Comparison of ENCODE assay signal across 8 cellular contexts in the genomic region with DNA sequence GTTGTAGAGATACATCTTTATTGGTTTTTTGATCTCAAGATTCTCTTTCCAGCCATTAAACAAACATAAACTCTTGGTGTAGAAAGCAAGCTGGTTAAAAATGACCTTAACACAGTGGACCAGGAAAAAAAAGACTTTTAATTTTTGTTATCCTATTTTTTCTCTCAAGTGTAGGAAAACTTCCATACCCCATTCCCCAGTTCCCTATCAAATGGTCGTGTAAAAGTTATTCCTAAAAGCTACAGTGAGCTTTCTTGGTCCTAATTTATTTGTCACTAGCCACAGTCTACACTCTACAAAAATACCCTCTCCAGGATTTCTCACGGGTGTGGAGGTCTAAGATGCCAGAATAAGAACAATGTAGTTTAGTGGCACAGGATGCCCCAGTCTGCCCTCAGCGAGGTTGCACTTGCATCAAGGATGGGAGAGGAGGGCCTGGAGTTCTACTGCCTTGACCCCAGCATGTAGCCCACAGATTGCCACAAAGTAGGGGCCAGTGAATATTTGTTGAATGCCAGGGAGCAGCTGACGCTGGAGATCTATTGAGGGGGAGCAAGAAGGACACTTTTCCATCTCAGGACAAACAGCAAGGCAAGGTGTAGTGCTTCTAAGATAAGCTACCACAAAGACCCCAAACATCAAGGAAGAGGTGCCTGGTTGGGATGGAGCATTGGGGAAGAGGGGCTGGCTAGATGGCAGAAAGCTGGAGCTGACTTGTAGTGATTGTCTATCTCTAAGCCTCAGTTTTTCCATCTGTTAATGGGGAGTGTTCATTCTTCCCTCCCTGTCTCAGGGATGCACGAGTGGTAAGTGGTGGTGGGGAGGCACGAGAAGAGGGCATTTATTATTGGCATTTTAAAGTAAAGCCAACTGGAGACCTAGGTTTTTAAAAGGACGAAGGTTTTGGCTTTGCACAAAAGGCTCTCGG. TPM values are rescaled to one million over a fixed set of nuclear protein-coding genes. Genes with fewer than 3 reads are reported as not detected.
A peak's percentile ranks its signal among the peaks of the same experiment; 100 is the strongest.
DNase-seq lines count a peak whose midpoint lies in the region; ATAC-seq and TF ChIP-seq lines count a peak whose summit lies in the region.

No MANE protein-coding gene starts in this region.

- WGBS in thyroid gland, 2 donors = 86% methylated on average over 8 of the region's 8 CpGs

- no peaks in the 10 kb centered on the region for H3K9me3 ChIP-seq in thyroid gland

- peaks cover 68% of the 10 kb centered on the region for H3K27me3 Mint-ChIP-seq in activated CD4-positive, alpha-beta T cell treated with anti-CD3 and anti-CD28 coated beads, Interleukin-2, amount 10 ng/mL, durations not matched to agents 7 days and 5 days
- H3K27me3 Mint-ChIP-seq in activated B cell treated with CpG ODN at 0.5 μM for 24 hours (peaks cover 44% of the 10 kb centered on the region), immature natural killer cell (ENCODE audit: low read depth in 3 of 3) (peaks cover 15 to 35% (median 17%) of the 10 kb centered on the region in 3 donors)

- POLR2A ChIA-PET in activated CD4-positive, alpha-beta T cell treated with anti-CD3 and anti-CD28 coated beads, Interleukin-2, amount 10 ng/mL, durations not matched to agents 7 days and 5 days (lab: Charles Lee) = no interaction called here
- POLR2A ChIA-PET in activated B cell treated with CpG ODN at 0.5 μM for 24 hours (lab: Charles Lee) = no interaction called here

- TF ChIP-seq POLR2A in thyroid gland (IDR thresholded peaks at IDR 0.05) = no peak

- H3K4me1 Mint-ChIP-seq in activated CD4-positive, alpha-beta T cell treated with anti-CD3 and anti-CD28 coated beads, Interleukin-2, amount 10 ng/mL, durations not matched to agents 7 days and 5 days = peaks cover 6% of the 10 kb centered on the region
- peaks cover 6% of the 10 kb centered on the region for H3K4me1 Mint-ChIP-seq in activated B cell treated with CpG ODN at 0.5 μM for 24 hours
- peaks cover 0 to 7% of the 10 kb centered on the region in 2 donors for H3K4me1 Mint-ChIP-seq in immature natural killer cell

- H3K4me3 ChIP-seq in skin epidermis = peak overlapping the region in 5 of 7 experiments; percentile 1 to 74 (median 51)
- H3K4me3 ChIP-seq in thyroid gland (replicated peaks in 1 of 3) = no peak overlapping the region

- H3K27ac ChIP-seq in skin epidermis = peak overlapping the region in 1 of 21 experiments; percentile 82
- no peak overlapping the region for H3K27ac ChIP-seq in thyroid gland

- TF ChIP-seq CTCF in activated B cell treated with CpG ODN at 0.5 μM for 24 hours (IDR thresholded peaks at IDR 0.05) (no peak), thyroid gland (IDR thresholded peaks at IDR 0.05) (no peak)

- no peak overlapping the region for H3K27ac Mint-ChIP-seq in activated CD4-positive, alpha-beta T cell treated with anti-CD3 and anti-CD28 coated beads, Interleukin-2, amount 10 ng/mL, durations not matched to agents 7 days and 5 days
- H3K27ac Mint-ChIP-seq in activated B cell treated with CpG ODN at 0.5 μM for 24 hours = no peak overlapping the region
- H3K27ac Mint-ChIP-seq in immature natural killer cell = no peak overlapping the region

- intact Hi-C loops in activated B cell treated with CpG ODN at 0.5 μM for 24 hours (cut with micrococcal nuclease) (loop anchor here (5.0 kb wide), 2 partner anchors 132 to 293 kb away; no protein-coding TSS in a partner anchor), thyroid gland (cut with DNase I) (loop anchor here (5.0 kb wide), 1 partner anchor 83 kb away; no protein-coding TSS in a partner anchor)

- peak overlapping the region; percentile 4 for H3K4me3 Mint-ChIP-seq in activated CD4-positive, alpha-beta T cell treated with anti-CD3 and anti-CD28 coated beads, Interleukin-2, amount 10 ng/mL, durations not matched to agents 7 days and 5 days
- H3K4me3 Mint-ChIP-seq in activated B cell treated with CpG ODN at 0.5 μM for 24 hours (peak overlapping the region; percentile 45), immature natural killer cell (peak overlapping the region; percentile 35 to 74 (median 65))

- H3K9me3 Mint-ChIP-seq in activated CD4-positive, alpha-beta T cell treated with anti-CD3 and anti-CD28 coated beads, Interleukin-2, amount 10 ng/mL, durations not matched to agents 7 days and 5 days = no peaks in the 10 kb centered on the region
- H3K9me3 Mint-ChIP-seq in activated B cell treated with CpG ODN at 0.5 μM for 24 hours (no peaks in the 10 kb centered on the region), immature natural killer cell (no peaks in the 10 kb centered on the region)

- H3K4me1 ChIP-seq in thyroid gland = peaks cover 14 to 36% of the 10 kb centered on the region in 2 donors

- CTCF ChIA-PET in activated CD4-positive, alpha-beta T cell treated with anti-CD3 and anti-CD28 coated beads, Interleukin-2, amount 10 ng/mL, durations not matched to agents 7 days and 5 days (lab: Charles Lee) = interaction anchor here (1.2 to 1.9 kb wide), 3 partner anchors 8 to 84 kb away, joined by 3 to 7 read pairs (median 4); no protein-coding TSS in a partner anchor
- CTCF ChIA-PET in activated B cell treated with CpG ODN at 0.5 μM for 24 hours (lab: Charles Lee) = interaction anchor here (1.3 kb wide), 2 partner anchors 19 to 82 kb away, joined by 3 to 5 read pairs; no protein-coding TSS in a partner anchor

- no peak for ATAC-seq in activated B cell treated with CpG ODN at 0.5 μM for 24 hours (ENCODE audit: low read depth)
- ATAC-seq in GM18909 (IDR thresholded peaks at IDR 0.05; ENCODE audit: poor library complexity, unreplicated experiment) = no peak

- H3K36me3 Mint-ChIP-seq in activated CD4-positive, alpha-beta T cell treated with anti-CD3 and anti-CD28 coated beads, Interleukin-2, amount 10 ng/mL, durations not matched to agents 7 days and 5 days (ENCODE audit: low read depth) = no peaks in the 10 kb centered on the region
- H3K36me3 Mint-ChIP-seq in activated B cell treated with CpG ODN at 0.5 μM for 24 hours (ENCODE audit: low read depth) = no peaks in the 10 kb centered on the region
- no peaks in the 10 kb centered on the region for H3K36me3 Mint-ChIP-seq in immature natural killer cell

- no peaks in the 10 kb centered on the region for H3K36me3 ChIP-seq in thyroid gland

- H3K27me3 ChIP-seq in thyroid gland = no peaks in the 10 kb centered on the region

- no peak for DNase-seq in activated CD4-positive, alpha-beta T cell treated with anti-CD3 and anti-CD28 coated beads, Interleukin-2, amount 10 ng/mL, durations not matched to agents 7 days and 5 days
- no peak for DNase-seq in activated CD4-positive, alpha-beta T cell treated with anti-CD3 and anti-CD28 coated beads for 48 hours
- DNase-seq in activated B cell treated with CpG ODN at 0.5 μM for 24 hours = no peak
- no peak for DNase-seq in immature natural killer cell
- DNase-seq in thyroid gland = no peak
- DNase-seq in stimulated activated CD4-positive, alpha-beta T cell treated with anti-CD3 and anti-CD28 coated beads, Interleukin-2, amount 100 ng/mL, for 24 hours = no peak

RNA-seq across cellular contexts. Expression of a gene that starts 1.8 kb away (rescaled TPM):
- total RNA-seq in activated CD4-positive, alpha-beta T cell treated with anti-CD3 and anti-CD28 coated beads, Interleukin-2, amount 10 ng/mL, durations not matched to agents 7 days and 5 days = not detected
- total RNA-seq in activated B cell treated with CpG ODN at 0.5 μM for 24 hours (0.10 and 0.29 TPM in 2 replicates), thyroid gland (1 to 10 TPM; 1.4 to 3.9 (median 3.5) TPM)
- 1 to 10 TPM in 2 of 3 donors, under 1 TPM in 1; 0.83 to 4.0 (median 2.9) TPM for polyA plus RNA-seq in immature natural killer cell

RNA-seq across cellular contexts. Expression of a gene that starts 16.6 kb away (rescaled TPM):
- 10 to 100 TPM; 15.7 to 16.4 TPM for total RNA-seq in activated CD4-positive, alpha-beta T cell treated with anti-CD3 and anti-CD28 coated beads, Interleukin-2, amount 10 ng/mL, durations not matched to agents 7 days and 5 days
- total RNA-seq in activated B cell treated with CpG ODN at 0.5 μM for 24 hours (23.1 and 24.4 TPM in 2 replicates), thyroid gland (10 to 100 TPM; 22.6 to 35.2 (median 25.3) TPM)
- 1 to 10 TPM; 6.5 to 9.0 (median 8.5) TPM for polyA plus RNA-seq in immature natural killer cell

RNA-seq across cellular contexts. Expression of a gene that starts 55.1 kb away (rescaled TPM):
- total RNA-seq in activated CD4-positive, alpha-beta T cell treated with anti-CD3 and anti-CD28 coated beads, Interleukin-2, amount 10 ng/mL, durations not matched to agents 7 days and 5 days = 1 to 10 TPM; 2.0 to 2.8 TPM
- total RNA-seq in activated B cell treated with CpG ODN at 0.5 μM for 24 hours (30.3 and 36.0 TPM in 2 replicates), thyroid gland (10 to 100 TPM in 2 of 4 donors, 1 to 10 TPM in 2; 8.9 to 60.8 (median 16.5) TPM)
- 1 to 10 TPM in 1 of 3 donors, under 1 TPM in 2; 0.29 to 4.2 (median 0.38) TPM for polyA plus RNA-seq in immature natural killer cell

Comparison
In these comparisons a context has a peak if more than half of its experiments do, and no peak if none do; other contexts are left out.
1. H3K4me3 Mint-ChIP-seq: peak in every context shown above with its lines; median percentile 65 in immature natural killer cell; 45 in activated B cell treated with CpG ODN at 0.5 μM for 24 hours; 4 in activated CD4-positive, alpha-beta T cell treated with anti-CD3 and anti-CD28 coated beads, Interleukin-2, amount 10 ng/mL, durations not matched to agents 7 days and 5 days.
2. H3K4me3 ChIP-seq: peak in skin epidermis (5 of 7); none in thyroid gland (0 of 3).